ENCODE assay signal across 8 cellular contexts in genomic region chr15:44713006-44713966, GRCh38. TPM values are rescaled to one million over a fixed set of nuclear protein-coding genes. Genes with fewer than 3 reads are reported as not detected.
DNase-seq lines count a peak whose midpoint lies in the region; ATAC-seq and TF ChIP-seq lines count a peak whose summit lies in the region.

No MANE protein-coding gene starts in this region.

- CTCF ChIA-PET in PC-3 (lab: Charles Lee), result interaction anchor here (0.6 to 2.4 kb wide), 12 partner anchors 13 to 324 kb away, joined by 3 to 86 read pairs (median 4); partner anchors contain the start of genes SPG11 and TRIM69

- TF ChIP-seq CTCF in GM12865 (IDR thresholded peaks at IDR 0.05; ENCODE audit: insufficient read depth, low read depth, low read length, missing control alignments) (peak; percentile 27), PC-3 (conservative IDR thresholded peaks at IDR 0.05; ENCODE audit: low read depth, low read length) (peak; percentile 66), neural crest cell (conservative IDR thresholded peaks at IDR 0.05) (no peak)

- ATAC-seq in PC-3 (peak; percentile 4; the same call in 1 of the 2 replicates), HG02571 (IDR thresholded peaks at IDR 0.05; ENCODE audit: unreplicated experiment) (no peak), GM19463 (IDR thresholded peaks at IDR 0.05; ENCODE audit: unreplicated experiment) (no peak)

- no peak overlapping the region for H2AFZ ChIP-seq in PC-3 (ENCODE audit: low read length)

- H3K9me2 ChIP-seq in PC-3 (replicated peaks; ENCODE audit: low read length), result no peaks in the 10 kb centered on the region

- H3K79me2 ChIP-seq in PC-3 (ENCODE audit: low read length), result peaks cover 37% of the 10 kb centered on the region

- POLR2A ChIA-PET in PC-3 (lab: Charles Lee; ENCODE audit: unreplicated experiment), result interaction anchor here (0.6 to 3.5 kb wide), 9 partner anchors 13 to 310 kb away, joined by 3 to 28 read pairs (median 6); partner anchors contain the start of genes SORD and SPG11

- no peaks in the 10 kb centered on the region for H3K9me3 Mint-ChIP-seq in dendritic cell treated with granulocyte-macrophage colony-stimulating factor and Interleukin-4, amounts not matched to agents 40 ng/mL and 50 ng/mL, for 4 days
- no peaks in the 10 kb centered on the region for H3K9me3 Mint-ChIP-seq in neural crest cell

- in situ Hi-C loops in ACHN (cut with HindIII; ENCODE audit: low pct_ligation_motif_present, low pct_unique_long_range_greater_than_20kb, low sequenced_read_pairs), result no loop called here

- intact Hi-C loops in PC-3 (cut with micrococcal nuclease), result loop anchor here (1.0 kb wide), 2 partner anchors 13 to 25 kb away; no protein-coding TSS in a partner anchor
- intact Hi-C loops in dendritic cell treated with granulocyte-macrophage colony-stimulating factor and Interleukin-4, amounts not matched to agents 40 ng/mL and 50 ng/mL, for 4 days (cut with micrococcal nuclease), result no loop called here

- H3K9ac ChIP-seq in PC-3 (ENCODE audit: low read length), result peak overlapping the region; percentile 85

- no TSS peak for BruUV-seq in PC-3 (replicated peaks; lab: Mats Ljungman, UMichigan)

- H3K9me3 ChIP-seq in PC-3 (ENCODE audit: low read length), result no peaks in the 10 kb centered on the region

- peaks cover 81% of the 10 kb centered on the region for H3K36me3 Mint-ChIP-seq in dendritic cell treated with granulocyte-macrophage colony-stimulating factor and Interleukin-4, amounts not matched to agents 40 ng/mL and 50 ng/mL, for 4 days (ENCODE audit: low read depth)
- H3K36me3 Mint-ChIP-seq in neural crest cell (ENCODE audit: low read depth), result peaks cover 4% of the 10 kb centered on the region

- peaks cover 6% of the 10 kb centered on the region; the same call in 1 of the 2 replicates for H4K20me1 ChIP-seq in PC-3 (ENCODE audit: low read length)

- peak; percentile 57 for DNase-seq in ACHN
- DNase-seq in GM12865 (ENCODE audit: low read depth), result peak; percentile 44
- peak; percentile 70 for DNase-seq in PC-3
- no peak for DNase-seq in neural crest cell (ENCODE audit: low read depth, low spot score)
- no peak for DNase-seq in HuH-7.5 (ENCODE audit: low spot score)

- no peak overlapping the region for H3K27ac ChIP-seq in PC-3 (ENCODE audit: low read length)

- no peaks in the 10 kb centered on the region for H3K27me3 ChIP-seq in PC-3 (ENCODE audit: low read length)

- peaks cover 6% of the 10 kb centered on the region; the same call in 1 of the 2 replicates for H3K4me1 ChIP-seq in PC-3 (ENCODE audit: insufficient read depth, low read length)

- no peaks in the 10 kb centered on the region for H3F3A ChIP-seq in PC-3 (ENCODE audit: low read length, unreplicated experiment)

- H3K4me2 ChIP-seq in PC-3 (ENCODE audit: low read length), result peak overlapping the region; percentile 90

- H3K4me3 Mint-ChIP-seq in dendritic cell treated with granulocyte-macrophage colony-stimulating factor and Interleukin-4, amounts not matched to agents 40 ng/mL and 50 ng/mL, for 4 days, result peak overlapping the region; percentile 95
- H3K4me3 Mint-ChIP-seq in neural crest cell, result peak overlapping the region; percentile 100

- peak overlapping the region; percentile 99 for H3K27ac Mint-ChIP-seq in dendritic cell treated with granulocyte-macrophage colony-stimulating factor and Interleukin-4, amounts not matched to agents 40 ng/mL and 50 ng/mL, for 4 days
- H3K27ac Mint-ChIP-seq in neural crest cell (ENCODE audit: unreplicated experiment), result no peak overlapping the region

- peaks cover 31% of the 10 kb centered on the region for H3K36me3 ChIP-seq in PC-3 (ENCODE audit: low read depth, low read length)

- peaks cover 25% of the 10 kb centered on the region for H3K4me1 Mint-ChIP-seq in dendritic cell treated with granulocyte-macrophage colony-stimulating factor and Interleukin-4, amounts not matched to agents 40 ng/mL and 50 ng/mL, for 4 days (ENCODE audit: low read depth)
- H3K4me1 Mint-ChIP-seq in neural crest cell, result peaks cover 23% of the 10 kb centered on the region

- no peaks in the 10 kb centered on the region for H3K27me3 Mint-ChIP-seq in dendritic cell treated with granulocyte-macrophage colony-stimulating factor and Interleukin-4, amounts not matched to agents 40 ng/mL and 50 ng/mL, for 4 days
- H3K27me3 Mint-ChIP-seq in neural crest cell (ENCODE audit: low read depth), result no peaks in the 10 kb centered on the region

- H3K4me3 ChIP-seq in GM12865 (ENCODE audit: low read depth, low read length) (peak overlapping the region; percentile 94), PC-3 (ENCODE audit: low read length) (peak overlapping the region; percentile 76)

RNA-seq across cellular contexts. Expression of gene B2M, which starts 2.0 kb away (rescaled TPM):
- 476 and 608 TPM in 2 replicates for total RNA-seq in PC-3 (2014; rRNA removed)
- total RNA-seq in neural crest cell, result 95.2 and 104 TPM in 2 replicates

RNA-seq across cellular contexts. Expression of gene PATL2, which starts 2.2 kb away (rescaled TPM):
- total RNA-seq in PC-3 (2014; rRNA removed) (0.15 TPM in 1 of 2 replicates, not detected in the other), neural crest cell (0.35 and 0.68 TPM in 2 replicates)

RNA-seq across cellular contexts. Expression of gene TRIM69, which starts 23.0 kb away (rescaled TPM):
- 8.2 and 10.8 TPM in 2 replicates for total RNA-seq in PC-3 (2014; rRNA removed)
- total RNA-seq in neural crest cell, result 15.2 and 16.3 TPM in 2 replicates

RNA-seq across cellular contexts. Expression of gene SPG11, which starts 49.8 kb away (rescaled TPM):
- total RNA-seq in PC-3 (2014; rRNA removed) (37.2 and 54.1 TPM in 2 replicates), neural crest cell (61.7 and 64.2 TPM in 2 replicates)

Comparison
In these comparisons a context has a peak if more than half of its experiments do, and no peak if none do; other contexts are left out.
1. DNase-seq: peak in ACHN (single experiment), GM12865 (single experiment) and PC-3 (single experiment); none in neural crest cell (single experiment) and HuH-7.5 (single experiment).